Comparison of ENCODE assay signal across 1 cellular context in the genomic region with DNA sequence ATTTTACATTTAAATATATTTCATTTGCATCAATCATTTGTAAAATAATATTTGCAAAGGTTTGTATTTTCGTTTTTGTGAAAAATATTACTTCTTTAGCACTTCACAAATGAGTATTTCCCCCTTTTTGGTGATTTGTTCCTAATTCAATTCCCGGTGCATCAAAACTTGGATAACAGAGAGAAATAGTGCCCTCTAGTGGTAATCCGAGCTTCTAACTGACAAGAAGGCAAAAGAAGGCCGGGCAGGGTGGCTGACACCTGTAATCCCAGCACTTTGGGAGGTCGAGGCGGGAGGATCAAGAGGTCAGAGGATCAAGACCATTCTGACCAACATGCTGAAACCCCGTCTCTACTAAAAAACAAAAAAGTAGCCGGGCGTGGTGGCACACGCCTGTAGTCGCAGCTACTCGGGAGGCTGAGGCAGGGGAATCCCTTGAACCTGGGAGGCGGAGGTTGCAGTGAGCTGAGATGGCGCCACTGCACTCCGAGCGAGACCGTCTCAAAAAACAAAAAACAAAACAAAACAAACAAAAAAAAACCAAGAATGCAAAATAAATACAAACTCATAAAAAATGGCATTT.
TF ChIP-seq lines count a peak whose summit lies in the region.

No MANE protein-coding gene starts in this region.

TF ChIP-seq in K562, 482 proteins besides CTCF, POLR2A, EP300 and RAD21 (continued from another document):
- no peak for TF ChIP-seq CHD7 (IDR thresholded peaks at IDR 0.05; ENCODE audit: low read depth, low read length)
- no peak for TF ChIP-seq MTF1 (CRISPR knock-in tag; IDR thresholded peaks at IDR 0.05; ENCODE audit: borderline replicate concordance)
- no peak for TF ChIP-seq NR1H2 (CRISPR knock-in tag; IDR thresholded peaks at IDR 0.05)
- TF ChIP-seq ZNF77 (CRISPR knock-in tag; IDR thresholded peaks at IDR 0.05): no peak
- TF ChIP-seq ZFP30 (CRISPR knock-in tag; IDR thresholded peaks at IDR 0.05; ENCODE audit: borderline replicate concordance): no peak
- no peak for TF ChIP-seq HSF4 (CRISPR knock-in tag; IDR thresholded peaks at IDR 0.05; ENCODE audit: borderline replicate concordance)
- TF ChIP-seq SIRT6 (IDR thresholded peaks at IDR 0.05; ENCODE audit: low read depth, low read length): no peak
- no peak for TF ChIP-seq ZNF764 (CRISPR knock-in tag; IDR thresholded peaks at IDR 0.05; ENCODE audit: low read depth)
- no peak for TF ChIP-seq TAF1 (IDR thresholded peaks at IDR 0.05; ENCODE audit: control insufficient read depth, extremely low read depth, insufficient read depth, low read length, severe bottlenecking)
- TF ChIP-seq TBL1XR1 (IDR thresholded peaks at IDR 0.05; ENCODE audit: low read length in 2 of 2): no peak
- TF ChIP-seq SNAPC5 (CRISPR knock-in tag; IDR thresholded peaks at IDR 0.05): no peak
- TF ChIP-seq MAFF (IDR thresholded peaks at IDR 0.05; ENCODE audit: low read length): no peak
